8 cellular contexts compared by ENCODE assay signal in the genomic region with DNA sequence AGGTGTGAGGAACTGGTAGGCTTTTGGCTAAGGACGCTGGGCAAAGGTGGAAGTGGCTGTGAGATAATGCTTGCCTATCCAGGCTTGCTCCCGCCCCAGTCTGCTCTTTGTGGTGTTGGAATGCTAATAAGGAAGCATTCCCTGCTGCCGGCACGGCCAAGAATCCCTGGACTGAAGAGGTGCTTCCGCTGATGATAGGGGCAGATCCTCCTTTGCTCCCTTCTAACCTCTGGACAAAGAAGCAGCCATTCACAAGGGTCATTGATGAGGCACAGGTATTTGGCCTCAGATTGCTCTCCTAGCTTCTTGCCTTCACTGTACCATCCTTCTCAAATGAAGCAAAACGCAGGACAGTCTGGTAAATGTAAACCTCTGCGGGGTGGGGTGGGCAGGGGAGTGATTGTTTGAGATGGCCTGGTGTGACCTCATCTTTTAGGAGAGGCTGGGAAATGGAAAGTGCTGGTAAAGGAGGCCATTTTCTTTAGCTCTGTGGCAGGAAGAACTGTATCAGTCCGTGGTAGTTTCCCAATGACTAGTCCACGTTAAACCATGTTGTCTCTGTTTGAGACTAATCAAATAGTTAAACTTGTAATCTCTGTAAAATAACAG. TPM values are rescaled to one million over a fixed set of nuclear protein-coding genes. Genes with fewer than 3 reads are reported as not detected.
DNase-seq lines count a peak whose midpoint lies in the region; ATAC-seq and TF ChIP-seq lines count a peak whose summit lies in the region.

No MANE protein-coding gene starts in this region.

- ATAC-seq in CD4-positive, alpha-beta T cell (ENCODE audit: poor library complexity) = no peak
- no peak for ATAC-seq in HG03280 (IDR thresholded peaks at IDR 0.05; ENCODE audit: unreplicated experiment)
- no peak for ATAC-seq in GM19351 (IDR thresholded peaks at IDR 0.05; ENCODE audit: unreplicated experiment)

- CTCF ChIA-PET in CD4-positive, alpha-beta T cell (lab: Charles Lee) = interaction anchor here (0.5 to 1.8 kb wide), 3 partner anchors 9 to 21 kb away, joined by 4 to 5 read pairs (median 4); no protein-coding TSS in a partner anchor

- no peaks in the 10 kb centered on the region for H3K9me3 Mint-ChIP-seq in CD4-positive, alpha-beta T cell
- H3K9me3 Mint-ChIP-seq in activated T-helper 1 cell treated with anti-CD3 and anti-CD28 coated beads, Interleukin-12 subunit alpha, Interleukin-12 subunit beta, Interleukin-2, Interleukin-4 antibody, amounts not matched to agents 30 ng/mL and 10 ng/mL and 1 ng/mL, durations not matched to agents 14 hours and 24 hours and 36 hours = no peaks in the 10 kb centered on the region

- no peak for TF ChIP-seq CTCF in CD4-positive, alpha-beta T cell (IDR thresholded peaks at IDR 0.05)
- TF ChIP-seq CTCF in right atrium auricular region (IDR thresholded peaks at IDR 0.05) (no peak), sigmoid colon (IDR thresholded peaks at IDR 0.05) (no peak)

- peak overlapping the region; percentile 89 for H3K27ac Mint-ChIP-seq in CD4-positive, alpha-beta T cell
- H3K27ac Mint-ChIP-seq in activated T-helper 1 cell treated with anti-CD3 and anti-CD28 coated beads, Interleukin-12 subunit alpha, Interleukin-12 subunit beta, Interleukin-2, Interleukin-4 antibody, amounts not matched to agents 30 ng/mL and 10 ng/mL and 1 ng/mL, durations not matched to agents 14 hours and 24 hours and 36 hours = peak overlapping the region; percentile 99

- H3K36me3 ChIP-seq in right atrium auricular region = peaks cover 34% of the 10 kb centered on the region
- peaks cover 15 to 30% (median 17%) of the 10 kb centered on the region in 4 donors for H3K36me3 ChIP-seq in sigmoid colon

- peaks cover 46% of the 10 kb centered on the region for H3K4me1 Mint-ChIP-seq in CD4-positive, alpha-beta T cell (ENCODE audit: low read depth)
- H3K4me1 Mint-ChIP-seq in activated T-helper 1 cell treated with anti-CD3 and anti-CD28 coated beads, Interleukin-12 subunit alpha, Interleukin-12 subunit beta, Interleukin-2, Interleukin-4 antibody, amounts not matched to agents 30 ng/mL and 10 ng/mL and 1 ng/mL, durations not matched to agents 14 hours and 24 hours and 36 hours (ENCODE audit: low read depth) = peaks cover 47% of the 10 kb centered on the region

- H3K4me1 ChIP-seq in right atrium auricular region = peaks cover 0 to 32% of the 10 kb centered on the region in 2 donors
- peaks cover 0 to 30% (median 29%) of the 10 kb centered on the region in 4 donors for H3K4me1 ChIP-seq in sigmoid colon

- no peaks in the 10 kb centered on the region for H3K9me3 ChIP-seq in CD4-positive, alpha-beta T cell (ENCODE audit: control insufficient read depth, low read length)
- H3K9me3 ChIP-seq in right atrium auricular region (no peaks in the 10 kb centered on the region), sigmoid colon (no peaks in the 10 kb centered on the region)

- no peak for TF ChIP-seq EP300 in sigmoid colon (IDR thresholded peaks at IDR 0.05)

- intact Hi-C loops in CD4-positive, alpha-beta T cell (cut with DNase I, micrococcal nuclease) = loop anchor here (1.0 to 10.0 kb wide), 4 partner anchors 19 to 707 kb away; partner anchors contain the start of genes EXOSC1 (in 2 of the 2), ZDHHC16 (in 2 of the 2) and R3HCC1L (in 1 of the 2)
- intact Hi-C loops in activated T-helper 1 cell treated with anti-CD3 and anti-CD28 coated beads, Interleukin-12 subunit alpha, Interleukin-12 subunit beta, Interleukin-2, Interleukin-4 antibody, amounts not matched to agents 30 ng/mL and 10 ng/mL and 1 ng/mL, durations not matched to agents 14 hours and 24 hours and 36 hours (cut with micrococcal nuclease) = loop anchor here (1.0 to 10.0 kb wide), 7 partner anchors 17 to 707 kb away; partner anchors contain the start of genes MMS19, PI4K2A, R3HCC1L and RRP12
- intact Hi-C loops in sigmoid colon (cut with DNase I) = loop anchor here (2.0 to 5.0 kb wide), 2 partner anchors 17 to 70 kb away; partner anchors contain the start of genes MMS19 and UBTD1

- H3K27me3 ChIP-seq in CD4-positive, alpha-beta T cell (ENCODE audit: control insufficient read depth, insufficient read depth, low read length) = no peaks in the 10 kb centered on the region
- no peaks in the 10 kb centered on the region for H3K27me3 ChIP-seq in right atrium auricular region
- H3K27me3 ChIP-seq in sigmoid colon = no peaks in the 10 kb centered on the region

- POLR2A ChIA-PET in CD4-positive, alpha-beta T cell (lab: Charles Lee) = interaction anchor here (0.7 to 1.0 kb wide), 3 partner anchors 9 to 27 kb away, joined by 3 to 4 read pairs (median 3); partner anchors contain the start of gene RRP12

- peak overlapping the region; percentile 24 for H3K27ac ChIP-seq in CD4-positive, alpha-beta T cell (ENCODE audit: low read depth, low read length)
- H3K27ac ChIP-seq in right atrium auricular region (peak overlapping the region; percentile 94 to 95), sigmoid colon (peak overlapping the region; percentile 91 to 93 (median 92))

- H3K36me3 Mint-ChIP-seq in CD4-positive, alpha-beta T cell (ENCODE audit: low read depth) = peaks cover 52% of the 10 kb centered on the region
- peaks cover 48% of the 10 kb centered on the region for H3K36me3 Mint-ChIP-seq in activated T-helper 1 cell treated with anti-CD3 and anti-CD28 coated beads, Interleukin-12 subunit alpha, Interleukin-12 subunit beta, Interleukin-2, Interleukin-4 antibody, amounts not matched to agents 30 ng/mL and 10 ng/mL and 1 ng/mL, durations not matched to agents 14 hours and 24 hours and 36 hours (ENCODE audit: low read depth)

- no peak for DNase-seq in CD4-positive, alpha-beta T cell
- DNase-seq in Jurkat, Clone E6-1 (ENCODE audit: low read depth, low spot score) = no peak
- no peak for DNase-seq in activated T-helper 1 cell treated with anti-CD3 and anti-CD28 coated beads, Interleukin-12 subunit alpha, Interleukin-12 subunit beta, Interleukin-2, Interleukin-4 antibody, amounts not matched to agents 30 ng/mL and 10 ng/mL and 1 ng/mL, durations not matched to agents 14 hours and 24 hours and 36 hours (ENCODE audit: low spot score)
- DNase-seq in right atrium auricular region (ENCODE audit: low spot score) = no peak
- no peak for DNase-seq in sigmoid colon
- DNase-seq in T1000 (lab: John Stamatoyannopoulos, UW) = no peak

- H3K4me3 ChIP-seq in Jurkat, Clone E6-1 (ENCODE audit: low read length) = peak overlapping the region; percentile 97
- peak overlapping the region; percentile 86 to 94 for H3K4me3 ChIP-seq in right atrium auricular region
- peak overlapping the region; percentile 84 to 96 (median 90) for H3K4me3 ChIP-seq in sigmoid colon

- H3K4me3 Mint-ChIP-seq in CD4-positive, alpha-beta T cell = peak overlapping the region; percentile 95
- peak overlapping the region; percentile 94 for H3K4me3 Mint-ChIP-seq in activated T-helper 1 cell treated with anti-CD3 and anti-CD28 coated beads, Interleukin-12 subunit alpha, Interleukin-12 subunit beta, Interleukin-2, Interleukin-4 antibody, amounts not matched to agents 30 ng/mL and 10 ng/mL and 1 ng/mL, durations not matched to agents 14 hours and 24 hours and 36 hours

- no peaks in the 10 kb centered on the region for H3K27me3 Mint-ChIP-seq in CD4-positive, alpha-beta T cell
- H3K27me3 Mint-ChIP-seq in activated T-helper 1 cell treated with anti-CD3 and anti-CD28 coated beads, Interleukin-12 subunit alpha, Interleukin-12 subunit beta, Interleukin-2, Interleukin-4 antibody, amounts not matched to agents 30 ng/mL and 10 ng/mL and 1 ng/mL, durations not matched to agents 14 hours and 24 hours and 36 hours (ENCODE audit: insufficient read depth) = peaks cover 2% of the 10 kb centered on the region

- TF ChIP-seq POLR2A in sigmoid colon (IDR thresholded peaks at IDR 0.05) = no peak

- 4 to 39% methylated on average over 9 of the region's 9 CpGs for WGBS in sigmoid colon, 2 donors

RNA-seq across cellular contexts. Expression of gene PGAM1, which starts 1.7 kb away (rescaled TPM):
- total RNA-seq in CD4-positive, alpha-beta T cell = 10 to 100 TPM; 50.7 to 55.5 TPM
- 551 TPM for polyA plus RNA-seq in Jurkat, Clone E6-1 (2012; ENCODE audit: insufficient read depth, insufficient read length)
- 967 and 979 TPM in 2 replicates for total RNA-seq in activated T-helper 1 cell treated with anti-CD3 and anti-CD28 coated beads, Interleukin-12 subunit alpha, Interleukin-12 subunit beta, Interleukin-2, Interleukin-4 antibody, amounts not matched to agents 30 ng/mL and 10 ng/mL and 1 ng/mL, durations not matched to agents 14 hours and 24 hours and 36 hours
- total RNA-seq in right atrium auricular region (100 to 1,000 TPM; 326 to 434 TPM), sigmoid colon (100 to 1,000 TPM; 188 to 306 (median 224) TPM)
- 100 to 1,000 TPM; 195 to 363 (median 303) TPM for polyA plus RNA-seq in sigmoid colon

RNA-seq across cellular contexts. Expression of gene EXOSC1, which starts 18.1 kb away (rescaled TPM):
- total RNA-seq in CD4-positive, alpha-beta T cell = 10 to 100 TPM; 28.8 to 29.7 TPM
- 118 TPM for polyA plus RNA-seq in Jurkat, Clone E6-1 (2012; ENCODE audit: insufficient read depth, insufficient read length)
- 55.3 and 57.1 TPM in 2 replicates for total RNA-seq in activated T-helper 1 cell treated with anti-CD3 and anti-CD28 coated beads, Interleukin-12 subunit alpha, Interleukin-12 subunit beta, Interleukin-2, Interleukin-4 antibody, amounts not matched to agents 30 ng/mL and 10 ng/mL and 1 ng/mL, durations not matched to agents 14 hours and 24 hours and 36 hours
- total RNA-seq in right atrium auricular region (10 to 100 TPM; 16.0 to 17.5 TPM), sigmoid colon (10 to 100 TPM; 29.1 to 40.0 (median 38.7) TPM)
- 10 to 100 TPM; 35.4 to 42.6 (median 36.8) TPM for polyA plus RNA-seq in sigmoid colon

RNA-seq across cellular contexts. Expression of gene ZDHHC16, which starts 18.3 kb away (rescaled TPM):
- 1 to 10 TPM; 6.2 to 6.5 TPM for total RNA-seq in CD4-positive, alpha-beta T cell
- polyA plus RNA-seq in Jurkat, Clone E6-1 (2012; ENCODE audit: insufficient read depth, insufficient read length) = 47.1 TPM
- total RNA-seq in activated T-helper 1 cell treated with anti-CD3 and anti-CD28 coated beads, Interleukin-12 subunit alpha, Interleukin-12 subunit beta, Interleukin-2, Interleukin-4 antibody, amounts not matched to agents 30 ng/mL and 10 ng/mL and 1 ng/mL, durations not matched to agents 14 hours and 24 hours and 36 hours = 48.3 and 48.8 TPM in 2 replicates
- total RNA-seq in right atrium auricular region = 10 to 100 TPM; 28.2 to 39.0 TPM
- total RNA-seq in sigmoid colon = 10 to 100 TPM; 15.7 to 36.3 (median 24.0) TPM
- 10 to 100 TPM; 16.8 to 35.1 (median 21.5) TPM for polyA plus RNA-seq in sigmoid colon

RNA-seq across cellular contexts. Expression of gene RRP12, which starts 26.5 kb away (rescaled TPM):
- total RNA-seq in CD4-positive, alpha-beta T cell = 10 to 100 TPM; 84.2 to 87.6 TPM
- 29.6 TPM for polyA plus RNA-seq in Jurkat, Clone E6-1 (2012; ENCODE audit: insufficient read depth, insufficient read length)
- total RNA-seq in activated T-helper 1 cell treated with anti-CD3 and anti-CD28 coated beads, Interleukin-12 subunit alpha, Interleukin-12 subunit beta, Interleukin-2, Interleukin-4 antibody, amounts not matched to agents 30 ng/mL and 10 ng/mL and 1 ng/mL, durations not matched to agents 14 hours and 24 hours and 36 hours = 99.9 and 104 TPM in 2 replicates
- 10 to 100 TPM in 1 of 2 donors, 1 to 10 TPM in 1; 6.1 to 12.3 TPM for total RNA-seq in right atrium auricular region
- 10 to 100 TPM in 2 of 4 donors, 1 to 10 TPM in 2; 5.9 to 17.4 (median 9.8) TPM for total RNA-seq in sigmoid colon
- polyA plus RNA-seq in sigmoid colon = 10 to 100 TPM in 1 of 3 donors, 1 to 10 TPM in 2; 3.2 to 18.8 (median 7.8) TPM

Comparison
In these comparisons a context has a peak if more than half of its experiments do, and no peak if none do; other contexts are left out.
1. H3K27ac ChIP-seq: peak in every context shown above with its lines; median percentile 94 in right atrium auricular region; 92 in sigmoid colon; 24 in CD4-positive, alpha-beta T cell.